Comparison of ENCODE assay signal across 11 cellular contexts in genomic region chr2:23745726-23746105, GRCh38.
A peak's percentile ranks its signal among the peaks of the same experiment; 100 is the strongest.
DNase-seq lines count a peak whose midpoint lies in the region; ATAC-seq lines count a peak whose summit lies in the region.
"Had no signal": no experiment of that assay in that cellular context is flagged by ENCODE, and none has a peak within 500 bp of the region (broad histone marks: within the 10 kb centered on the region; RNA-seq: fewer than 3 reads in every experiment).

No MANE protein-coding gene starts in this region.

- CTCF ChIA-PET in activated CD8-positive, alpha-beta memory T cell treated with anti-CD3 and anti-CD28 coated beads, Interleukin-2, amount 10 ng/mL, durations not matched to agents 7 days and 5 days (lab: Charles Lee): no interaction called here

- H3K9me3 Mint-ChIP-seq in activated CD8-positive, alpha-beta memory T cell treated with anti-CD3 and anti-CD28 coated beads, Interleukin-2, amount 10 ng/mL, durations not matched to agents 7 days and 5 days (ENCODE audit: low read depth): no peaks in the 10 kb centered on the region

- no peak overlapping the region for H3K4me3 Mint-ChIP-seq in activated CD8-positive, alpha-beta memory T cell treated with anti-CD3 and anti-CD28 coated beads, Interleukin-2, amount 10 ng/mL, durations not matched to agents 7 days and 5 days
- H3K4me3 Mint-ChIP-seq: brain had no signal

- H3K36me3 Mint-ChIP-seq in activated CD8-positive, alpha-beta memory T cell treated with anti-CD3 and anti-CD28 coated beads, Interleukin-2, amount 10 ng/mL, durations not matched to agents 7 days and 5 days: peaks cover 7% of the 10 kb centered on the region

- ATAC-seq in Right ventricle myocardium inferior (peak; percentile 96), Right ventricle myocardium superior (ENCODE audit: poor library complexity) (peak; percentile 97), HG03139 (IDR thresholded peaks at IDR 0.05; ENCODE audit: unreplicated experiment) (no peak)
- ATAC-seq in activated CD8-positive, alpha-beta memory T cell treated with anti-CD3 and anti-CD28 coated beads, Interleukin-2, amount 10 ng/mL, durations not matched to agents 7 days and 5 days: no peak

- H3K27me3 Mint-ChIP-seq in activated CD8-positive, alpha-beta memory T cell treated with anti-CD3 and anti-CD28 coated beads, Interleukin-2, amount 10 ng/mL, durations not matched to agents 7 days and 5 days: no peaks in the 10 kb centered on the region
- H3K27me3 Mint-ChIP-seq: brain had no signal

- no peak for DNase-seq in Right ventricle myocardium inferior (ENCODE audit: missing footprints)
- no peak for DNase-seq in cardiac septum (ENCODE audit: low spot score)
- DNase-seq in NCI-H82 (lab: John Stamatoyannopoulos, UW): peak; percentile 87
- no peak for DNase-seq in Right ventricle myocardium superior
- DNase-seq in GF-D8 (lab: John Stamatoyannopoulos, UW): no peak
- no peak for DNase-seq in hippocampal formation (lab: John Stamatoyannopoulos, UW)
- no peak for DNase-seq in activated CD8-positive, alpha-beta memory T cell treated with anti-CD3 and anti-CD28 coated beads, Interleukin-2, amount 10 ng/mL, durations not matched to agents 7 days and 5 days
- DNase-seq: nucleus accumbens, upper lobe of left lung had no signal

- intact Hi-C loops in Right ventricle myocardium inferior (cut with DNase I) (no loop called here), cardiac septum (cut with DNase I) (no loop called here), Right ventricle myocardium superior (cut with DNase I) (no loop called here)

- no peak overlapping the region for H3K27ac Mint-ChIP-seq in activated CD8-positive, alpha-beta memory T cell treated with anti-CD3 and anti-CD28 coated beads, Interleukin-2, amount 10 ng/mL, durations not matched to agents 7 days and 5 days

- H3K4me1 Mint-ChIP-seq in activated CD8-positive, alpha-beta memory T cell treated with anti-CD3 and anti-CD28 coated beads, Interleukin-2, amount 10 ng/mL, durations not matched to agents 7 days and 5 days: no peaks in the 10 kb centered on the region

Comparison
In these comparisons a context has a peak if more than half of its experiments do, and no peak if none do; other contexts are left out.
1. ATAC-seq: peak in Right ventricle myocardium inferior (single experiment) and Right ventricle myocardium superior (single experiment); none in HG03139 (single experiment) and activated CD8-positive, alpha-beta memory T cell treated with anti-CD3 and anti-CD28 coated beads, Interleukin-2, amount 10 ng/mL, durations not matched to agents 7 days and 5 days (single experiment).